ENCODE assay signal across 12 cellular contexts in genomic region chr1:14606632-14607031, GRCh38.
A peak's percentile ranks its signal among the peaks of the same experiment; 100 is the strongest.
DNase-seq lines count a peak whose midpoint lies in the region; ATAC-seq and TF ChIP-seq lines count a peak whose summit lies in the region.
"Had no signal": no experiment of that assay in that cellular context is flagged by ENCODE, and none has a peak within 500 bp of the region (broad histone marks: within the 10 kb centered on the region; RNA-seq: fewer than 3 reads in every experiment).

No MANE protein-coding gene starts in this region.

- no peak overlapping the region for H3K4me3 ChIP-seq in GM12865 (ENCODE audit: low read depth, low read length)
- H3K4me3 ChIP-seq in NB4 (ENCODE audit: low read depth, low read length) = no peak overlapping the region
- no peak overlapping the region for H3K4me3 ChIP-seq in choroid plexus epithelial cell (ENCODE audit: low read depth, low read length)
- H3K4me3 ChIP-seq: lung, psoas muscle had no signal

- TF ChIP-seq CTCF in GM12865 (IDR thresholded peaks at IDR 0.05; ENCODE audit: insufficient read depth, low read depth, low read length, missing control alignments) (peak; percentile 67), NB4 (IDR thresholded peaks at IDR 0.05; ENCODE audit: low read depth, low read length) (peak; percentile 29), choroid plexus epithelial cell (conservative IDR thresholded peaks at IDR 0.05; ENCODE audit: low read depth, low read length) (peak; percentile 23)

- DNase-seq in GM12865 (ENCODE audit: low read depth) (peak; percentile 31), NB4 (ENCODE audit: low read depth) (peak; percentile 20), choroid plexus epithelial cell (ENCODE audit: low read depth) (no peak), pons (ENCODE audit: low spot score) (peak; percentile 63)
- DNase-seq: activated CD4-positive, alpha-beta T cell treated with anti-CD3 and anti-CD28 coated beads, Interleukin-2, amount 50 U/mL, for 48 hours; activated gamma-delta T cell; psoas muscle; stimulated activated CD4-positive, alpha-beta T cell treated with anti-CD3 and anti-CD28 coated beads, Interleukin-4, amount 100 ng/mL, for 24 hours had no signal

- TF ChIP-seq POLR2A in NB4 (IDR thresholded peaks at IDR 0.05; ENCODE audit: extremely low read depth, insufficient read length) = no peak

- ATAC-seq in GM19395 (IDR thresholded peaks at IDR 0.05; ENCODE audit: unreplicated experiment) (no peak), GM19455 (IDR thresholded peaks at IDR 0.05; ENCODE audit: unreplicated experiment) (no peak), GM21717 (IDR thresholded peaks at IDR 0.05; ENCODE audit: unreplicated experiment) (no peak)
- ATAC-seq: psoas muscle had no signal
